Comparison of ENCODE assay signal across 8 cellular contexts in the genomic region with DNA sequence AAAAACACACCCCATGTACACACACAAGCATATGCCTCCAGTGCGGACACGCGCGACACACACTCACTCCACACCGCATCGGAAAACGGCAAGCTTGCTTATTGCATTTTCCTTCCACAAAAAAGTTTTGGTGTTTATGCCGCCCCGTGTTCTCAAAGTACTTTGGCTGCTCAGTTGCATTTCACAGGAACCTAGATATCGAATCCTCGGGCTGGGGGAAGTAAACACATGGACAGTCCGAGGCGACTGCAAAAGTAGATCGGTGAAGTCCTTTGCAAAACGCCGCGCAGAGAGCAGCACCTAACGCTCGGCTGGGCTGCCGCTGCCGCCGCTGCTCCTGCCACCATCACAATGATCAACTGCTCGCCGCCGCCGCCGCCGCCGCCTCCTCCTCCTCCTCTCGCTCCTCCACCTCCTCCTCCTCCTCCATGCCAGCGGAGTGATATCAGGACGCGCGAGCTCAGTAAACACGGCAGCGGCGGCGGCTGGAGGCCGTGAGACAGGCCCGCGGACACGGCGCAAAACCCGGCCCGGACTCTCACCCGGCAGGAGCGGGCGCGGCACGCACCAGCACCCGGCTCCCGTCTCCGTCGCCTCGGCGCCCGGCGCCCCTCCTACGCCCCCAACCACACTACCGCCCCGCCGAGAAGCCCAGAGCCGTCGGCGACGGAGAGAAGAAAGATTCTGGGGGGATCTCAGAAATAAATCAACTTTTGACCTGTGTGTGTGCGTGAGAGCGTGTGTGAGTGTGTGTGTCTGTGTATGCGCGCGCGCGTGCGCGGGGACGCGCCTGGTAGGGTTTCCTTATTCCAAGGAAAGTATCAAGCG. TPM values are rescaled to one million over a fixed set of nuclear protein-coding genes. Genes with fewer than 3 reads are reported as not detected.
DNase-seq lines count a peak whose midpoint lies in the region; ATAC-seq and TF ChIP-seq lines count a peak whose summit lies in the region.

A gene (minus strand): TSS at position 441 of the 828 bp plus-strand sequence. CDS start 857 bp downstream, outside the sequence.

- H3K36me3 ChIP-seq in DND-41 (ENCODE audit: insufficient read depth, low read length) (no peaks in the 10 kb centered on the region), heart right ventricle (no peaks in the 10 kb centered on the region), tibial artery (no peaks in the 10 kb centered on the region)

- WGBS in heart right ventricle, 2 donors, result 0% methylated on average over 76 to 78 of the region's 78 CpGs

- TF ChIP-seq CTCF in DND-41 (IDR thresholded peaks at IDR 0.05; ENCODE audit: borderline replicate concordance, extremely low read depth, low read length, poor library complexity, severe bottlenecking), result no peak
- no peak for TF ChIP-seq CTCF in heart right ventricle (IDR thresholded peaks at IDR 0.05)
- peak in 1 of 2 experiments; percentile 19 for TF ChIP-seq CTCF in tibial artery (IDR thresholded peaks at IDR 0.05)

- H3K9ac ChIP-seq in DND-41 (ENCODE audit: low read depth, low read length), result peak within 1 kb of the TSS; percentile 70

- H3K79me2 ChIP-seq in DND-41 (ENCODE audit: insufficient read depth, low read length), result no peaks in the 10 kb centered on the region; the same call in 1 of the 2 replicates

- H3K27ac ChIP-seq in DND-41 (ENCODE audit: low read length), result peak within 1 kb of the TSS; percentile 82
- peak within 1 kb of the TSS; percentile 85 to 100 (median 99) for H3K27ac ChIP-seq in heart right ventricle
- H3K27ac ChIP-seq in tibial artery, result peak within 1 kb of the TSS; percentile 96

- H3K4me2 ChIP-seq in DND-41 (ENCODE audit: insufficient read depth, low read length), result peak within 1 kb of the TSS; percentile 79

- H3K27me3 Mint-ChIP-seq in T-helper 1 cell treated with Interleukin-12 subunit alpha and Interleukin-12 subunit beta and Interleukin-4 antibody, amounts not matched to agents 30 μg/mL and 1 μg/mL, for 36 hours (ENCODE audit: low read depth), result peaks cover 74% of the 10 kb centered on the region

- peaks cover 32% of the 10 kb centered on the region for H3K4me1 Mint-ChIP-seq in T-helper 1 cell treated with Interleukin-12 subunit alpha and Interleukin-12 subunit beta and Interleukin-4 antibody, amounts not matched to agents 30 μg/mL and 1 μg/mL, for 36 hours (ENCODE audit: low read depth)

- H3K9me3 Mint-ChIP-seq in T-helper 1 cell treated with Interleukin-12 subunit alpha and Interleukin-12 subunit beta and Interleukin-4 antibody, amounts not matched to agents 30 μg/mL and 1 μg/mL, for 36 hours, result no peaks in the 10 kb centered on the region

- intact Hi-C loops in heart right ventricle (cut with DNase I), result loop anchor here (1.0 to 10.0 kb wide), 17 partner anchors 57 to 487 kb away; a partner anchor contains a TSS
- intact Hi-C loops in tibial artery (cut with DNase I; ENCODE audit: low total_unique reads), result loop anchor here (2.0 kb wide), 1 partner anchor 419 kb away; no protein-coding TSS in a partner anchor

- H3K36me3 Mint-ChIP-seq in T-helper 1 cell treated with Interleukin-12 subunit alpha and Interleukin-12 subunit beta and Interleukin-4 antibody, amounts not matched to agents 30 μg/mL and 1 μg/mL, for 36 hours (ENCODE audit: low read depth), result no peaks in the 10 kb centered on the region

- H3K4me3 ChIP-seq in DND-41 (ENCODE audit: low read depth in 1 of 2, low read length in 2 of 2), result peak within 1 kb of the TSS; percentile 53 to 65
- H3K4me3 ChIP-seq in heart right ventricle, result peak within 1 kb of the TSS; percentile 65 to 92 (median 84)
- peak within 1 kb of the TSS; percentile 76 to 91 for H3K4me3 ChIP-seq in tibial artery

- H3K9me3 ChIP-seq in DND-41 (ENCODE audit: insufficient read depth, low read length, severe bottlenecking), result no peaks in the 10 kb centered on the region
- H3K9me3 ChIP-seq in heart right ventricle, result no peaks in the 10 kb centered on the region
- H3K9me3 ChIP-seq in tibial artery, result no peaks in the 10 kb centered on the region

- H3K27ac Mint-ChIP-seq in T-helper 1 cell treated with Interleukin-12 subunit alpha and Interleukin-12 subunit beta and Interleukin-4 antibody, amounts not matched to agents 30 μg/mL and 1 μg/mL, for 36 hours, result peak within 1 kb of the TSS; percentile 72

- H3K4me1 ChIP-seq in DND-41 (ENCODE audit: insufficient read depth, low read length), result peaks cover 55% of the 10 kb centered on the region
- peaks cover 0 to 44% (median 7%) of the 10 kb centered on the region in 9 donors for H3K4me1 ChIP-seq in heart right ventricle
- peaks cover 0 to 20% (median 12%) of the 10 kb centered on the region in 4 donors for H3K4me1 ChIP-seq in tibial artery

- ATAC-seq in DND-41 (ENCODE audit: insufficient read depth, low read depth) (peak; percentile 27), HG02763 (IDR thresholded peaks at IDR 0.05; ENCODE audit: unreplicated experiment) (peak; percentile 41), heart right ventricle (peak; percentile 62 to 83 (median 74))

- H4K20me1 ChIP-seq in DND-41 (ENCODE audit: insufficient read depth, low read length), result no peaks in the 10 kb centered on the region

- peak within 1 kb of the TSS; percentile 75 for H2AFZ ChIP-seq in DND-41 (ENCODE audit: low read depth, low read length)

- H3K4me3 Mint-ChIP-seq in T-helper 1 cell treated with Interleukin-12 subunit alpha and Interleukin-12 subunit beta and Interleukin-4 antibody, amounts not matched to agents 30 μg/mL and 1 μg/mL, for 36 hours, result peak within 1 kb of the TSS; percentile 87

- peaks cover 7% of the 10 kb centered on the region for H3K27me3 ChIP-seq in DND-41 (ENCODE audit: insufficient read depth, low read length, poor library complexity)
- H3K27me3 ChIP-seq in heart right ventricle, result no peaks in the 10 kb centered on the region
- H3K27me3 ChIP-seq in tibial artery, result no peaks in the 10 kb centered on the region

- DNase-seq in DND-41 (peak; percentile 92), NCI-H187 (lab: John Stamatoyannopoulos, UW) (peak; percentile 60 to 81), amniotic stem cell (lab: John Stamatoyannopoulos, UW) (peak; percentile 89), heart right ventricle (peak; percentile 95), pons (ENCODE audit: low spot score) (peak; percentile 88), tibial artery (peak; percentile 95 to 97)

RNA-seq across cellular contexts. Expression of the gene that starts here (rescaled TPM):
- total RNA-seq in heart right ventricle, result 1 to 10 TPM; 1.3 to 4.6 (median 2.8) TPM
- polyA plus RNA-seq in heart right ventricle, result 1 to 10 TPM; 1.1 to 1.2 TPM

Comparison
In these comparisons a context has a peak if more than half of its experiments do, and no peak if none do; other contexts are left out.
1. Peak in every context shown above with its lines: DNase-seq, ATAC-seq, H3K4me3 ChIP-seq and H3K27ac ChIP-seq.